ENCODE assay signal across 12 cellular contexts in genomic region chr5:73624888-73625287, GRCh38. TPM values are rescaled to one million over a fixed set of nuclear protein-coding genes. Genes with fewer than 3 reads are reported as not detected.
DNase-seq lines count a peak whose midpoint lies in the region; TF ChIP-seq lines count a peak whose summit lies in the region.
"Had no signal": no experiment of that assay in that cellular context is flagged by ENCODE, and none has a peak within 500 bp of the region (broad histone marks: within the 10 kb centered on the region; RNA-seq: fewer than 3 reads in every experiment).

No MANE protein-coding gene starts in this region.

- H3K36me3 ChIP-seq in GM23248 (ENCODE audit: low read depth), result no peaks in the 10 kb centered on the region
- H3K36me3 ChIP-seq in adrenal gland (replicated peaks in 1 of 2), result no peaks in the 10 kb centered on the region
- H3K36me3 ChIP-seq in skeletal muscle satellite cell (ENCODE audit: insufficient read depth, low read length), result no peaks in the 10 kb centered on the region

- peaks cover 0 to 6% (median 5%) of the 10 kb centered on the region in 3 donors for H3K27me3 Mint-ChIP-seq in immature natural killer cell (ENCODE audit: low read depth in 3 of 3)

- no peaks in the 10 kb centered on the region for H4K20me1 ChIP-seq in GM23248 (ENCODE audit: insufficient read depth)

- no peaks in the 10 kb centered on the region for H3F3A ChIP-seq in GM23248 (ENCODE audit: insufficient read depth)

- in situ Hi-C loops in GM23248 (cut with MboI), result no loop called here

- no peaks in the 10 kb centered on the region for H3K9me3 Mint-ChIP-seq in immature natural killer cell

- no peaks in the 10 kb centered on the region for H3K9me2 ChIP-seq in GM23248 (ENCODE audit: insufficient read depth)

- H3K9me3 ChIP-seq in GM23248 (ENCODE audit: low read depth), result no peaks in the 10 kb centered on the region
- H3K9me3 ChIP-seq in adrenal gland (replicated peaks in 1 of 3), result no peaks in the 10 kb centered on the region
- H3K9me3 ChIP-seq in skeletal muscle satellite cell (replicated peaks; ENCODE audit: low read length), result no peaks in the 10 kb centered on the region

- H3K36me3 Mint-ChIP-seq in immature natural killer cell, result no peaks in the 10 kb centered on the region

- intact Hi-C loops in adrenal gland (cut with DNase I), result no loop called here

- H3K4me2 ChIP-seq in GM23248 (ENCODE audit: unreplicated experiment) (peak overlapping the region; percentile 81), skeletal muscle satellite cell (ENCODE audit: low read length) (peak overlapping the region; percentile 99)

- H3K27me3 ChIP-seq in GM23248 (replicated peaks; ENCODE audit: insufficient read depth) (no peaks in the 10 kb centered on the region), adrenal gland (no peaks in the 10 kb centered on the region), skeletal muscle satellite cell (ENCODE audit: control insufficient read depth, insufficient read depth, low read length) (no peaks in the 10 kb centered on the region)

- no peak overlapping the region for H3K27ac Mint-ChIP-seq in immature natural killer cell

- WGBS in GM23248 (ENCODE audit: low coverage in 1 of 2, low lambda C conversion rate in 2 of 2, missing lambda C conversion rate in 2 of 2), 2 experiments, result 79 to 93% methylated on average over 6 of the region's 6 CpGs
- 84 to 92% (median 91%) methylated on average over 6 of the region's 6 CpGs for WGBS in adrenal gland, 4 donors

- no peak overlapping the region; the same call in 1 of the 2 replicates for H3K9ac ChIP-seq in GM23248
- peak overlapping the region; percentile 90 for H3K9ac ChIP-seq in skeletal muscle satellite cell (ENCODE audit: low read depth, low read length)

- peaks cover 31% of the 10 kb centered on the region for H3K79me2 ChIP-seq in GM23248 (ENCODE audit: insufficient read depth)

- no peak for TF ChIP-seq POLR2A in adrenal gland (IDR thresholded peaks at IDR 0.05)

- TF ChIP-seq CTCF in adrenal gland (IDR thresholded peaks at IDR 0.05), result no peak

- peak overlapping the region; percentile 92; the same call in 1 of the 2 replicates for H2AFZ ChIP-seq in GM23248

- H3K4me3 ChIP-seq in GM23248 (no peak overlapping the region; the same call in 1 of the 2 replicates), adrenal gland (peak overlapping the region in 1 of 4 donors; percentile 92), skeletal muscle satellite cell (ENCODE audit: low read length) (no peak overlapping the region)

- DNase-seq in GM23248 (no peak), adrenal gland (no peak), immature natural killer cell (no peak), GF-D8 (lab: John Stamatoyannopoulos, UW) (no peak), NCI-H2196 treated with DMSO at 0.1 percent for 48 hours (lab: John Stamatoyannopoulos, UW; ENCODE audit: unreplicated experiment) (no peak), SIG-M5 (lab: John Stamatoyannopoulos, UW) (no peak), SKM-1 treated with dmso at 0.1 percent for 144 hours (lab: John Stamatoyannopoulos, UW; ENCODE audit: unreplicated experiment) (no peak)
- DNase-seq: activated CD4-positive, alpha-beta T cell treated with anti-CD3 and anti-CD28 coated beads, Interleukin-2, amount 50 U/mL, for 48 hours; DND-41; GOT3 had no signal

- peaks cover 3 to 16% of the 10 kb centered on the region in 2 donors for H3K4me1 Mint-ChIP-seq in immature natural killer cell

- H3K27ac ChIP-seq in GM23248, result no peak overlapping the region
- H3K27ac ChIP-seq in adrenal gland, result peak overlapping the region; percentile 26 to 91 (median 82)

- 0 out of 2 replicates have a peak, but pooled peaks cover 10% of the 10 kb centered on the region for H3K4me1 ChIP-seq in GM23248 (ENCODE audit: insufficient read depth)
- peaks cover 30 to 41% of the 10 kb centered on the region in 2 donors for H3K4me1 ChIP-seq in adrenal gland (replicated peaks in 1 of 2)
- H3K4me1 ChIP-seq in skeletal muscle satellite cell (ENCODE audit: control insufficient read depth, insufficient read depth, low read length), result peaks cover 46% of the 10 kb centered on the region

- H3K4me3 Mint-ChIP-seq in immature natural killer cell, result peak overlapping the region in 4 of 5 donors; percentile 38 to 91 (median 86)

RNA-seq across cellular contexts. Expression of gene ARHGEF28, which starts 1.1 kb away (rescaled TPM):
- total RNA-seq in GM23248 (2014; rRNA removed; shearing (Covaris generic)), result 8.9 and 9.6 TPM in 2 replicates
- polyA plus RNA-seq in GM23248 (2016; fragmentation: Nextera tagmentation; extraction: Ambion mirVana) (4.6 and 5.0 TPM in 2 replicates), adrenal gland (10 to 100 TPM; 25.3 to 40.9 (median 32.9) TPM), immature natural killer cell (under 1 TPM in 2 of 3 donors, not detected in 1; 0.66 to 0.85 TPM)
- total RNA-seq in adrenal gland, result 100 to 1,000 TPM in 1 of 8 donors, 10 to 100 TPM in 7; 33.5 to 138 (median 60.0) TPM
- total RNA-seq in skeletal muscle satellite cell (2012; rRNA removed), result 16.5 and 18.8 TPM in 2 replicates
- total RNA-seq: T-helper 2 cell treated with Interferon-gamma antibody and Interleukin-4, amounts not matched to agents 100 ng/mL and 5 ng/mL, for 36 hours had no signal

RNA-seq across cellular contexts. Expression of gene UTP15, which starts 59.3 kb away (rescaled TPM):
- total RNA-seq in GM23248 (2014; rRNA removed; shearing (Covaris generic)), result 12.6 and 26.2 TPM in 2 replicates
- 13.0 and 13.9 TPM in 2 replicates for polyA plus RNA-seq in GM23248 (2016; fragmentation: Nextera tagmentation; extraction: Ambion mirVana)
- total RNA-seq in adrenal gland, result 10 to 100 TPM in 6 of 8 donors, 1 to 10 TPM in 2; 6.2 to 30.2 (median 16.9) TPM
- polyA plus RNA-seq in adrenal gland, result 10 to 100 TPM in 1 of 3 donors, 1 to 10 TPM in 2; 4.2 to 19.2 (median 5.1) TPM
- polyA plus RNA-seq in immature natural killer cell, result 1 to 10 TPM; 1.5 to 7.8 (median 4.1) TPM
- total RNA-seq in skeletal muscle satellite cell (2012; rRNA removed), result 31.9 and 33.5 TPM in 2 replicates

RNA-seq across cellular contexts. Expression of gene ANKRA2, which starts 59.4 kb away (rescaled TPM):
- 23.6 and 54.3 TPM in 2 replicates for total RNA-seq in GM23248 (2014; rRNA removed; shearing (Covaris generic))
- polyA plus RNA-seq in GM23248 (2016; fragmentation: Nextera tagmentation; extraction: Ambion mirVana), result 30.2 and 32.5 TPM in 2 replicates
- 10 to 100 TPM; 14.3 to 36.1 (median 27.6) TPM for total RNA-seq in adrenal gland
- polyA plus RNA-seq in adrenal gland, result 10 to 100 TPM; 19.6 to 35.8 (median 22.0) TPM
- 10 to 100 TPM; 15.6 to 23.0 (median 16.5) TPM for polyA plus RNA-seq in immature natural killer cell
- total RNA-seq in skeletal muscle satellite cell (2012; rRNA removed), result 8.7 and 10.9 TPM in 2 replicates
